Comparison of ENCODE assay signal across 10 cellular contexts in the genomic region with DNA sequence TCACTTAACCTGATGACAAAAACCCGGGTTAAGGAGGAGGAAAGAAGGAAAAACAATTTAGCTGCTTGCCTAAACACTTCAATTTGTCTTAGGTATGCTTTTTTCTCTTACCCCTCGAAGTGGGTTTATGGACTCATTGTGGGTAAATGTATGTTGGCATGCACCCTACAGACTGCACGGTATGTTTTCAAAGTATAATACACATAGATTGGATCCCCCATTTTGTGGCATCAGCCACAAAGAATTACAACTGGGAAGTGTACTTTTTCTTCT. TPM values are rescaled to one million over a fixed set of nuclear protein-coding genes. Genes with fewer than 3 reads are reported as not detected.
DNase-seq lines count a peak whose midpoint lies in the region; ATAC-seq, FAIRE-seq and TF ChIP-seq lines count a peak whose summit lies in the region.
"Had no signal": no experiment of that assay in that cellular context is flagged by ENCODE, and none has a peak within 500 bp of the region (broad histone marks: within the 10 kb centered on the region; RNA-seq: fewer than 3 reads in every experiment).

No MANE protein-coding gene starts in this region.

- intact Hi-C loops in HepG2 (cut with micrococcal nuclease; ENCODE audit: unreplicated experiment) (loop anchor here (5.0 to 10.0 kb wide), 4 partner anchors 105 to 492 kb away; a partner anchor contains a TSS), spleen (cut with DNase I; ENCODE audit: low total_unique reads) (no loop called here), OCI-LY7 (cut with micrococcal nuclease; ENCODE audit: unreplicated experiment) (no loop called here)

- no peak overlapping the region for H3K14ac ChIP-seq in H9 (ENCODE audit: insufficient read depth, low read length)

- no peaks in the 10 kb centered on the region for H3K36me3 ChIP-seq in brain microvascular endothelial cell (replicated peaks)
- peaks cover 0 to 4% of the 10 kb centered on the region in 2 experiments; a peak in 2 of 5 replicates for H3K36me3 ChIP-seq in HepG2 (replicated peaks in 1 of 2; ENCODE audit: control insufficient read depth in 1 of 2, insufficient read depth in 2 of 2, low read length in 2 of 2)
- no peaks in the 10 kb centered on the region for H3K36me3 ChIP-seq in spleen
- H3K36me3 ChIP-seq in OCI-LY7 (ENCODE audit: insufficient read depth, low read length): no peaks in the 10 kb centered on the region

- no peak overlapping the region for H3K18ac ChIP-seq in H9 (ENCODE audit: insufficient read length, low read depth, low read length)

- no peaks in the 10 kb centered on the region for H3K9me2 ChIP-seq in OCI-LY7 (ENCODE audit: insufficient read depth, low read length)

- no peak overlapping the region for H3K23ac ChIP-seq in H9 (ENCODE audit: insufficient read length, low read depth, low read length)

- peaks cover 12% of the 10 kb centered on the region for H3K23me2 ChIP-seq in H9 (ENCODE audit: insufficient read length, low read depth, low read length, poor library complexity, severe bottlenecking)

- H4K91ac ChIP-seq in H9 (ENCODE audit: insufficient read length, low read depth, low read length): no peak overlapping the region

- no peak overlapping the region for H2BK5ac ChIP-seq in H9 (ENCODE audit: insufficient read length, low read length)

- no peaks in the 10 kb centered on the region for H3K9me3 Mint-ChIP-seq in H9
- H3K9me3 Mint-ChIP-seq: activated T-helper 2 cell treated with anti-CD3 and anti-CD28 coated beads, Interferon-gamma antibody, Interleukin-2, Interleukin-4, amounts not matched to agents 10 μg/mL and 5 μg/mL and 100 μg/mL, durations not matched to agents 14 hours and 24 hours and 36 hours had no signal

- CTCF ChIA-PET in HepG2 (lab: Yijun Ruan, JAX; ENCODE audit: low intra/inter-chr PET ratio, low total read pairs) (no interaction called here), OCI-LY7 (lab: Charles Lee; ENCODE audit: unreplicated experiment) (no interaction called here)

- H3K27me3 Mint-ChIP-seq in H9 (ENCODE audit: low read depth): no peaks in the 10 kb centered on the region; the same call in none of the 2 replicates

- no peak for ATAC-seq in HepG2
- ATAC-seq: K562 had no signal

- peaks cover 2 to 21% (median 15%) of the 10 kb centered on the region in 3 experiments; a peak in 5 of 7 replicates for H3K36me3 Mint-ChIP-seq in H9 (ENCODE audit: insufficient read depth in 1 of 3, low read depth in 3 of 3)

- H4K8ac ChIP-seq in H9 (replicated peaks; ENCODE audit: insufficient read length, low read depth, low read length): no peak overlapping the region

- POLR2A ChIA-PET in HepG2 (lab: Yijun Ruan, JAX): no interaction called here
- POLR2A ChIA-PET in OCI-LY7 (lab: Charles Lee): no interaction called here

- peaks cover 55 to 57% of the 10 kb centered on the region in 2 experiments for H3K4me1 Mint-ChIP-seq in H9

- no peak overlapping the region for H3T11ph ChIP-seq in H9 (ENCODE audit: low read length)

- no peak overlapping the region for H3K56ac ChIP-seq in H9 (ENCODE audit: insufficient read length, low read depth, low read length)

- in situ Hi-C loops in brain microvascular endothelial cell (cut with HindIII; ENCODE audit: low pct_ligation_motif_present, low sequenced_read_pairs) (no loop called here), HepG2 (cut with HindIII; ENCODE audit: extremely low pct_ligation_motif_present, low pct_unique_long_range_greater_than_20kb) (no loop called here)

- no peak overlapping the region for H2AK5ac ChIP-seq in H9 (ENCODE audit: insufficient read length, low read length)

- no peak for TF ChIP-seq POLR2A in HepG2 (IDR thresholded peaks at IDR 0.05; ENCODE audit: insufficient read depth in 1 of 2, low read depth in 2 of 2, low read length in 2 of 2)
- TF ChIP-seq POLR2A in spleen (IDR thresholded peaks at IDR 0.05): no peak

- H3K9ac ChIP-seq in H9 (ENCODE audit: extremely low read depth, insufficient read length, low read length): peak overlapping the region; percentile 77
- peak overlapping the region; percentile 93 for H3K9ac ChIP-seq in HepG2 (ENCODE audit: insufficient read depth, low read depth, low read length)

- no peak overlapping the region for H3K4ac ChIP-seq in H9 (ENCODE audit: low read depth, low read length)

- no peaks in the 10 kb centered on the region for H3K79me1 ChIP-seq in H9 (ENCODE audit: insufficient read depth, low read depth, low read length, poor library complexity, severe bottlenecking)

- H3K27me3 ChIP-seq in H9 (ENCODE audit: insufficient read depth, low read length) (no peaks in the 10 kb centered on the region), brain microvascular endothelial cell (replicated peaks) (no peaks in the 10 kb centered on the region), HepG2 (ENCODE audit: control insufficient read depth in 1 of 2, insufficient read depth in 2 of 2, low read length in 2 of 2) (no peaks in the 10 kb centered on the region; a peak in 1 of 5 replicates), spleen (replicated peaks in 1 of 7) (peaks cover 0 to 92% (median 41%) of the 10 kb centered on the region in 7 donors)

- peak overlapping the region; percentile 91 to 95 for H3K4me3 Mint-ChIP-seq in H9

- H3K9me3 ChIP-seq in H9 (ENCODE audit: control insufficient read depth, low read depth, low read length): no peaks in the 10 kb centered on the region
- no peaks in the 10 kb centered on the region for H3K9me3 ChIP-seq in HepG2 (ENCODE audit: low read length)
- H3K9me3 ChIP-seq in spleen: no peaks in the 10 kb centered on the region
- no peaks in the 10 kb centered on the region for H3K9me3 ChIP-seq in OCI-LY7 (ENCODE audit: low read length)

- peaks cover 10% of the 10 kb centered on the region; the same call in 1 of the 2 replicates for H3K79me2 ChIP-seq in H9 (ENCODE audit: insufficient read depth, low read length)
- H3K79me2 ChIP-seq in HepG2 (ENCODE audit: insufficient read depth, low read length): peaks cover 73% of the 10 kb centered on the region
- no peaks in the 10 kb centered on the region for H3K79me2 ChIP-seq in OCI-LY7 (ENCODE audit: insufficient read depth, low read depth, low read length)

- H3K4me1 ChIP-seq in H9 (ENCODE audit: insufficient read depth, low read length): peaks cover 7% of the 10 kb centered on the region
- peaks cover 56% of the 10 kb centered on the region for H3K4me1 ChIP-seq in HepG2 (ENCODE audit: insufficient read depth, low read length)
- peaks cover 4 to 40% (median 23%) of the 10 kb centered on the region in 6 donors for H3K4me1 ChIP-seq in spleen
- no peaks in the 10 kb centered on the region for H3K4me1 ChIP-seq in OCI-LY7 (ENCODE audit: insufficient read depth, low read length, poor library complexity, severe bottlenecking)

- TF ChIP-seq EP300 in HepG2 (IDR thresholded peaks at IDR 0.05; ENCODE audit: low read depth in 2 of 2, low read length in 2 of 2) (no peak), HepG2 (CRISPR knock-in tag; IDR thresholded peaks at IDR 0.05; ENCODE audit: borderline replicate concordance) (no peak)

- no peak for DNase-seq in H9
- DNase-seq in brain microvascular endothelial cell: no peak
- no peak for DNase-seq in HepG2 (ENCODE audit: low spot score)
- no peak for DNase-seq in spleen
- DNase-seq in OCI-LY7 (ENCODE audit: low spot score): no peak
- DNase-seq in hypothalamus (lab: John Stamatoyannopoulos, UW): no peak
- no peak for DNase-seq in NCI-H2107 treated with DMSO at 0.1 percent for 48 hours (lab: John Stamatoyannopoulos, UW; ENCODE audit: unreplicated experiment)
- no peak for DNase-seq in NAMALWA (ENCODE audit: low spot score)

- H3K27ac ChIP-seq in H9 (ENCODE audit: insufficient read length, low read depth, low read length): no peak overlapping the region
- peak overlapping the region; percentile 96 for H3K27ac ChIP-seq in brain microvascular endothelial cell
- peak overlapping the region; percentile 98 for H3K27ac ChIP-seq in HepG2 (ENCODE audit: extremely low read length, insufficient read depth, low read length)
- peak overlapping the region in 7 of 8 donors; percentile 86 to 90 (median 87) for H3K27ac ChIP-seq in spleen
- no peak overlapping the region for H3K27ac ChIP-seq in OCI-LY7 (ENCODE audit: low read depth, low read length, poor library complexity, severe bottlenecking)

- H3K4me2 ChIP-seq in H9 (ENCODE audit: insufficient read depth, insufficient read length, low read length) (peak overlapping the region; percentile 85), HepG2 (ENCODE audit: low read depth, low read length) (peak overlapping the region; percentile 91), OCI-LY7 (ENCODE audit: low read length) (no peak overlapping the region)

- H3K27ac Mint-ChIP-seq in H9: peak overlapping the region; percentile 99 to 100 (median 99); a peak in 5 of 7 replicates
- H3K27ac Mint-ChIP-seq: activated T-helper 2 cell treated with anti-CD3 and anti-CD28 coated beads, Interferon-gamma antibody, Interleukin-2, Interleukin-4, amounts not matched to agents 10 μg/mL and 5 μg/mL and 100 μg/mL, durations not matched to agents 14 hours and 24 hours and 36 hours had no signal

- FAIRE-seq in HepG2 (lab: Jason Lieb, UNC): no peak
- FAIRE-seq: K562 had no signal

- H4K5ac ChIP-seq in H9 (ENCODE audit: insufficient read length, low read depth, low read length): no peak overlapping the region

- BruUV-seq in HepG2 (replicated peaks; lab: Mats Ljungman, UMichigan) (no TSS peak), OCI-LY7 (replicated peaks; lab: Mats Ljungman, UMichigan) (no TSS peak)

- H4K20me1 ChIP-seq in H9 (ENCODE audit: control insufficient read depth, insufficient read depth, insufficient read length) (no peaks in the 10 kb centered on the region), HepG2 (ENCODE audit: insufficient read depth, low read length) (peaks cover 7% of the 10 kb centered on the region; the same call in 1 of the 2 replicates), OCI-LY7 (ENCODE audit: insufficient read depth, low read length) (no peaks in the 10 kb centered on the region)

- no peak overlapping the region for H2BK15ac ChIP-seq in H9 (ENCODE audit: low read depth, low read length)

- no peak overlapping the region for H2AFZ ChIP-seq in H9 (ENCODE audit: low read length)
- H2AFZ ChIP-seq in HepG2 (ENCODE audit: low read length): no peak overlapping the region
- H2AFZ ChIP-seq in OCI-LY7 (ENCODE audit: low read length): no peak overlapping the region

- no peak overlapping the region for H2BK120ac ChIP-seq in H9 (ENCODE audit: low read depth, low read length, poor library complexity, severe bottlenecking)

- H3K4me3 ChIP-seq in brain microvascular endothelial cell (ENCODE audit: low read depth, low read length) (peak overlapping the region; percentile 85), HepG2 (replicated peaks in 1 of 3; ENCODE audit: insufficient read depth in 1 of 3, low read depth in 2 of 3, low read length in 3 of 3) (peak overlapping the region; percentile 88 to 97 (median 93)), spleen (peak overlapping the region in 5 of 8 donors; percentile 57 to 91 (median 69)), OCI-LY7 (ENCODE audit: low read depth, low read length, poor library complexity, severe bottlenecking) (no peak overlapping the region)
- H3K4me3 ChIP-seq: K562 had no signal

- WGBS in H9 (ENCODE audit: extremely low coverage, insufficient read length, low lambda C conversion rate): no CpG with 5 or more reads among the region's 3 CpGs
- WGBS in HepG2 (ENCODE audit: low lambda C conversion rate): 0% methylated on average over 3 of the region's 3 CpGs
- 14 to 30% (median 26%) methylated on average over 3 of the region's 3 CpGs for WGBS in spleen, 5 donors

- no peak overlapping the region for H2BK12ac ChIP-seq in H9 (ENCODE audit: insufficient read length, low read depth, low read length)

- no peak for TF ChIP-seq CTCF in H9 (conservative IDR thresholded peaks at IDR 0.05)
- no peak for TF ChIP-seq CTCF in brain microvascular endothelial cell (IDR thresholded peaks at IDR 0.05; ENCODE audit: low read depth, low read length, missing control alignments)
- no peak for TF ChIP-seq CTCF in HepG2 (CRISPR knock-in tag; IDR thresholded peaks at IDR 0.05)
- no peak for TF ChIP-seq CTCF in spleen (IDR thresholded peaks at IDR 0.05 in 8 of 11, conservative IDR thresholded peaks at IDR 0.05 in 3 of 11)
- no peak for TF ChIP-seq CTCF in OCI-LY7 (conservative IDR thresholded peaks at IDR 0.05; ENCODE audit: low read length)

- no peak overlapping the region for H2BK20ac ChIP-seq in H9 (ENCODE audit: low read depth, low read length, poor library complexity, severe bottlenecking)

- no peak for TF ChIP-seq RAD21 in HepG2 (CRISPR knock-in tag; IDR thresholded peaks at IDR 0.05)

RNA-seq across cellular contexts. Expression of a gene that starts 2.3 kb away (rescaled TPM):
- 124 TPM in 2 replicates for total RNA-seq in H9 (2021)
- 91.0 and 108 TPM in 2 replicates for total RNA-seq in HepG2 (2016; rRNA removed; fragmentation: Illumina TruSeq; extraction: Trizol)
- total RNA-seq in HepG2 (2016; cell fraction: cytosol; rRNA removed; fragmentation: Illumina TruSeq; extraction: Trizol; ENCODE audit: low read depth): 18.3 and 18.7 TPM in 2 replicates
- total RNA-seq in HepG2 (2016; cell fraction: insoluble cytoplasmic fraction; rRNA removed; fragmentation: Illumina TruSeq; extraction: Trizol): 92.8 and 93.3 TPM in 2 replicates
- total RNA-seq in HepG2 (2016; cell fraction: membrane; rRNA removed; fragmentation: Illumina TruSeq; extraction: Trizol): 49.6 and 53.1 TPM in 2 replicates
- 71.2 and 71.8 TPM in 2 replicates for total RNA-seq in HepG2 (2016; cell fraction: nucleus; rRNA removed; fragmentation: Illumina TruSeq; extraction: Trizol)
- 54.6 and 59.5 TPM in 2 replicates for polyA plus RNA-seq in HepG2 (2011; rRNA removed)
- 43.4 and 52.7 TPM in 2 replicates for polyA plus RNA-seq in HepG2 (2011; cell fraction: cytosol; rRNA removed)
- polyA plus RNA-seq in HepG2 (2011; cell fraction: nucleus; rRNA removed): 55.8 and 69.5 TPM in 2 replicates
- 49.5 and 56.9 TPM in 2 replicates for polyA plus RNA-seq in HepG2 (2012)
- polyA plus RNA-seq in HepG2 (2016; cell fraction: cytosol; fragmentation: Illumina TruSeq; extraction: Trizol; ENCODE audit: low read depth): 10.2 and 10.9 TPM in 2 replicates
- polyA plus RNA-seq in HepG2 (2016; cell fraction: insoluble cytoplasmic fraction; fragmentation: Illumina TruSeq; extraction: Trizol; ENCODE audit: low read depth): 81.7 and 83.7 TPM in 2 replicates
- 22.9 and 23.0 TPM in 2 replicates for polyA plus RNA-seq in HepG2 (2016; cell fraction: membrane; fragmentation: Illumina TruSeq; extraction: Trizol; ENCODE audit: low read depth)
- 74.1 and 74.4 TPM in 2 replicates for polyA plus RNA-seq in HepG2 (2016; cell fraction: nucleus; fragmentation: Illumina TruSeq; extraction: Trizol; ENCODE audit: insufficient read depth, low read depth)
- 196 and 205 TPM in 2 replicates for polyA minus RNA-seq in HepG2 (2011; rRNA and poly(A)+ RNA removed; ENCODE audit: low replicate concordance)
- 79.4 and 97.8 TPM in 2 replicates for polyA minus RNA-seq in HepG2 (2011; cell fraction: cytosol; rRNA and poly(A)+ RNA removed)
- 115 and 136 TPM in 2 replicates for polyA minus RNA-seq in HepG2 (2011; cell fraction: nucleus; rRNA and poly(A)+ RNA removed)
- total RNA-seq in spleen: 10 to 100 TPM; 29.8 to 37.3 (median 34.4) TPM
- 1 to 10 TPM; 4.9 to 9.0 (median 6.0) TPM for polyA plus RNA-seq in spleen
- not detected in 2 replicates for total RNA-seq in OCI-LY7 (2014; rRNA removed; shearing (Covaris generic))
- total RNA-seq in OCI-LY7 (2022): 0.11 TPM in 1 of 2 replicates, not detected in the other
- total RNA-seq: activated T-helper 2 cell treated with anti-CD3 and anti-CD28 coated beads, Interferon-gamma antibody, Interleukin-2, Interleukin-4, amounts not matched to agents 10 μg/mL and 5 μg/mL and 100 μg/mL, durations not matched to agents 14 hours and 24 hours and 36 hours had no signal
- polyA plus RNA-seq: K562 had no signal

Comparison
In these comparisons a context has a peak if more than half of its experiments do, and no peak if none do; other contexts are left out.
1. H3K27ac ChIP-seq: peak in brain microvascular endothelial cell (single experiment), HepG2 (single experiment) and spleen (7 of 8); none in H9 (single experiment) and OCI-LY7 (single experiment).
2. RNA of a gene that starts 2.3 kb away (total RNA-seq): 124 TPM in H9, 18.3 to 108 TPM in HepG2 and 29.8 to 37.3 TPM in spleen; 0.11 TPM in OCI-LY7; every median in the first group is over 10 times any median in the second.